ENCODE assay signal across 17 cellular contexts in genomic region chr1:34770891-34771508, GRCh38. TPM values are rescaled to one million over a fixed set of nuclear protein-coding genes. Genes with fewer than 3 reads are reported as not detected.
DNase-seq lines count a peak whose midpoint lies in the region; ATAC-seq, FAIRE-seq and TF ChIP-seq lines count a peak whose summit lies in the region.
"Had no signal": no experiment of that assay in that cellular context is flagged by ENCODE, and none has a peak within 500 bp of the region (broad histone marks: within the 10 kb centered on the region; RNA-seq: fewer than 3 reads in every experiment).

No MANE protein-coding gene starts in this region.

- RAD21 ChIA-PET in GM12878 (lab: Charles Lee; ENCODE audit: unreplicated experiment) = no interaction called here

- in situ Hi-C loops in GM12878 (cut with MboI) = no loop called here

- no peak for ATAC-seq in GM12878
- peak; percentile 21 for ATAC-seq in stimulated activated effector memory CD8-positive, alpha-beta T cell treated with anti-CD3 and anti-CD28 coated beads, Interleukin-12 subunit alpha, Interleukin-12 subunit beta, amount 100 ng/mL, for 72 hours
- no peak for ATAC-seq in CD8-positive, alpha-beta T cell

- POLR2A ChIA-PET in GM12878 (lab: Charles Lee) = interaction anchor here (0.6 kb wide), 1 partner anchor 1816 kb away, joined by 3 read pairs; no protein-coding TSS in a partner anchor
- POLR2A ChIA-PET in CD8-positive, alpha-beta T cell (lab: Charles Lee) = no interaction called here

- peaks cover 2% of the 10 kb centered on the region for H3K27me3 Mint-ChIP-seq in CD8-positive, alpha-beta T cell (ENCODE audit: low read depth)
- H3K27me3 Mint-ChIP-seq: CD4-positive, CD25-positive, alpha-beta regulatory T cell had no signal

- no TSS peak for BruUV-seq in GM12878 (replicated peaks; lab: Mats Ljungman, UMichigan)

- no peak for FAIRE-seq in GM12878 (lab: Jason Lieb, UNC)
- FAIRE-seq: HTR-8/SVneo had no signal

- H4K20me1 ChIP-seq in GM12878 (ENCODE audit: control insufficient read depth, insufficient read depth) = no peaks in the 10 kb centered on the region

- no peaks in the 10 kb centered on the region for H3K9me3 Mint-ChIP-seq in stimulated activated effector memory CD8-positive, alpha-beta T cell treated with anti-CD3 and anti-CD28 coated beads, Interleukin-12 subunit alpha, Interleukin-12 subunit beta, amount 100 ng/mL, for 72 hours
- no peaks in the 10 kb centered on the region for H3K9me3 Mint-ChIP-seq in CD8-positive, alpha-beta T cell

- no peak overlapping the region for H3K4me2 ChIP-seq in GM12878 (ENCODE audit: control insufficient read depth, insufficient read depth)

- no peaks in the 10 kb centered on the region for H3K9me3 ChIP-seq in GM12878 (replicated peaks; ENCODE audit: control insufficient read depth, insufficient read depth, low read length)
- no peaks in the 10 kb centered on the region for H3K9me3 ChIP-seq in CD8-positive, alpha-beta T cell (ENCODE audit: low read length)

- WGBS in GM12878 (ENCODE audit: insufficient coverage, insufficient replicate concordance, low lambda C conversion rate, missing lambda C conversion rate) = 43% methylated on average over 5 of the region's 5 CpGs

- no peak overlapping the region for H2AFZ ChIP-seq in GM12878 (ENCODE audit: control insufficient read depth, low read depth, low read length)

- H3K27me3 ChIP-seq in GM12878 (replicated peaks in 1 of 2; ENCODE audit: control insufficient read depth in 2 of 2, insufficient read depth in 2 of 2, low read length in 1 of 2) = no peaks in the 10 kb centered on the region; a peak in 1 of 4 replicates
- H3K27me3 ChIP-seq in CD8-positive, alpha-beta T cell (ENCODE audit: insufficient read depth, low read length) = no peaks in the 10 kb centered on the region

- no peak overlapping the region for H3K4me3 Mint-ChIP-seq in stimulated activated effector memory CD8-positive, alpha-beta T cell treated with anti-CD3 and anti-CD28 coated beads, Interleukin-12 subunit alpha, Interleukin-12 subunit beta, amount 100 ng/mL, for 72 hours
- no peak overlapping the region for H3K4me3 Mint-ChIP-seq in CD8-positive, alpha-beta T cell
- H3K4me3 Mint-ChIP-seq: CD4-positive, CD25-positive, alpha-beta regulatory T cell had no signal

- H3K36me3 ChIP-seq in GM12878 (ENCODE audit: control insufficient read depth in 2 of 2, insufficient read depth in 2 of 2, low read length in 1 of 2) = no peaks in the 10 kb centered on the region
- no peaks in the 10 kb centered on the region for H3K36me3 ChIP-seq in CD8-positive, alpha-beta T cell (ENCODE audit: insufficient read depth, low read length)

- H3K4me1 Mint-ChIP-seq in stimulated activated effector memory CD8-positive, alpha-beta T cell treated with anti-CD3 and anti-CD28 coated beads, Interleukin-12 subunit alpha, Interleukin-12 subunit beta, amount 100 ng/mL, for 72 hours = no peaks in the 10 kb centered on the region
- H3K4me1 Mint-ChIP-seq in CD8-positive, alpha-beta T cell (ENCODE audit: low read depth) = no peaks in the 10 kb centered on the region
- H3K4me1 Mint-ChIP-seq: CD4-positive, CD25-positive, alpha-beta regulatory T cell had no signal

- no peak overlapping the region for H3K27ac Mint-ChIP-seq in stimulated activated effector memory CD8-positive, alpha-beta T cell treated with anti-CD3 and anti-CD28 coated beads, Interleukin-12 subunit alpha, Interleukin-12 subunit beta, amount 100 ng/mL, for 72 hours
- no peak overlapping the region for H3K27ac Mint-ChIP-seq in CD8-positive, alpha-beta T cell
- H3K27ac Mint-ChIP-seq: CD4-positive, CD25-positive, alpha-beta regulatory T cell had no signal

- TF ChIP-seq CTCF in GM12878 (IDR thresholded peaks at IDR 0.05 in 2 of 3, conservative IDR thresholded peaks at IDR 0.05 in 1 of 3; ENCODE audit: control insufficient read depth in 2 of 3, extremely low read depth in 1 of 3, insufficient read depth in 1 of 3, low read depth in 3 of 3, low read length in 3 of 3) = no peak
- TF ChIP-seq CTCF in CD8-positive, alpha-beta T cell (IDR thresholded peaks at IDR 0.05) = no peak

- H3K9ac ChIP-seq in GM12878 (ENCODE audit: control insufficient read depth, insufficient read depth, low read length) = no peak overlapping the region

- intact Hi-C loops in GM12878 (cut with micrococcal nuclease; ENCODE audit: unreplicated experiment) = no loop called here
- intact Hi-C loops in CD8-positive, alpha-beta T cell (cut with DNase I, micrococcal nuclease) = no loop called here

- no peak for TF ChIP-seq RAD21 in GM12878 (IDR thresholded peaks at IDR 0.05; ENCODE audit: insufficient read depth, low read depth, low read length)

- no peaks in the 10 kb centered on the region for H3K36me3 Mint-ChIP-seq in stimulated activated effector memory CD8-positive, alpha-beta T cell treated with anti-CD3 and anti-CD28 coated beads, Interleukin-12 subunit alpha, Interleukin-12 subunit beta, amount 100 ng/mL, for 72 hours
- H3K36me3 Mint-ChIP-seq in CD8-positive, alpha-beta T cell = no peaks in the 10 kb centered on the region
- H3K36me3 Mint-ChIP-seq: CD4-positive, CD25-positive, alpha-beta regulatory T cell had no signal

- peak; percentile 29 for DNase-seq in CD1c-positive myeloid dendritic cell (ENCODE audit: extremely low spot score)
- DNase-seq in GM12878 (ENCODE audit: low read depth, low spot score) = no peak
- peak; percentile 42 for DNase-seq in inferior parietal cortex (ENCODE audit: extremely low spot score)
- DNase-seq in stimulated activated effector memory CD8-positive, alpha-beta T cell treated with anti-CD3 and anti-CD28 coated beads, Interleukin-12 subunit alpha, Interleukin-12 subunit beta, amount 100 ng/mL, for 72 hours (ENCODE audit: low spot score in 2 of 2) = no peak
- DNase-seq in AG08396 (ENCODE audit: low spot score) = no peak
- no peak for DNase-seq in DMS114 treated with DMSO at 0.1 percent for 48 hours (lab: John Stamatoyannopoulos, UW; ENCODE audit: unreplicated experiment)
- no peak for DNase-seq in CD8-positive, alpha-beta T cell
- DNase-seq: AML-193; CD4-positive, CD25-positive, alpha-beta regulatory T cell; MV-4-11; NCI-H1417; NCI-H2029; NCI-H2171 treated with DMSO at 0.1 percent for 48 hours; NCI-H446 treated with DMSO at 0.1 percent for 48 hours; NCI-H748 treated with DMSO at 0.1 percent for 48 hours had no signal

- CTCF ChIA-PET in GM12878 (lab: Yijun Ruan, JAX) = interaction anchor here (1.0 kb wide), 1 partner anchor 8 kb away, joined by 3 read pairs; no protein-coding TSS in a partner anchor
- CTCF ChIA-PET in CD8-positive, alpha-beta T cell (lab: Charles Lee) = interaction anchor here (2.2 kb wide), 1 partner anchor 16 kb away, joined by 6 read pairs; no protein-coding TSS in a partner anchor

- no peaks in the 10 kb centered on the region for H3K4me1 ChIP-seq in GM12878 (ENCODE audit: control insufficient read depth, insufficient read depth, low read length)
- H3K4me1 ChIP-seq in CD8-positive, alpha-beta T cell (ENCODE audit: insufficient read depth, low read length) = no peaks in the 10 kb centered on the region

- no peak overlapping the region for H3K4me3 ChIP-seq in GM12878
- H3K4me3 ChIP-seq in CD8-positive, alpha-beta T cell (ENCODE audit: low read depth, low read length) = no peak overlapping the region

- H3K79me2 ChIP-seq in GM12878 (ENCODE audit: control insufficient read depth, insufficient read depth, low read length) = no peaks in the 10 kb centered on the region

- SMC1A ChIA-PET in GM12878 (lab: Charles Lee; ENCODE audit: uncharacterized antibody, unreplicated experiment) = no interaction called here

- H3K27ac ChIP-seq in GM12878 (ENCODE audit: control insufficient read depth, insufficient read depth) = no peak overlapping the region
- no peak overlapping the region for H3K27ac ChIP-seq in CD8-positive, alpha-beta T cell (ENCODE audit: low read depth, low read length)
- H3K27ac ChIP-seq: HL-60 had no signal

- no peak for TF ChIP-seq EP300 in GM12878 (IDR thresholded peaks at IDR 0.05; ENCODE audit: borderline replicate concordance in 1 of 2, control insufficient read depth in 1 of 2, low read depth in 2 of 2, low read length in 2 of 2)

- TF ChIP-seq POLR2A in GM12878 (IDR thresholded peaks at IDR 0.05; ENCODE audit: low read depth, low read length) = no peak

RNA-seq across cellular contexts. Expression of gene GJB3, which starts 10.0 kb away (rescaled TPM):
- total RNA-seq in GM12878 (2013; cell fraction: nucleolus; rRNA removed) = not detected in 2 replicates
- total RNA-seq in GM12878 (2014; rRNA removed) (not detected in 2 replicates), GM12878 (2014; rRNA removed; fragmentation: Illumina TruSeq; extraction: Trizol) (not detected in 2 replicates), GM12878 (2021) (not detected in 2 replicates)
- not detected for polyA plus RNA-seq in GM12878 (2011; ENCODE audit: low read depth)
- polyA plus RNA-seq in GM12878 (2011; rRNA removed) (not detected in 2 replicates), GM12878 (2014; fragmentation: Illumina TruSeq; extraction: Trizol) (not detected in 2 replicates), GM12878 (2014; fragmentation: Nextera tagmentation; extraction: Ambion mirVana) (not detected), GM12878 (2014; rRNA removed) (not detected in 2 replicates), GM12878 (2016; fragmentation: Nextera tagmentation; extraction: Ambion mirVana) (not detected)
- polyA plus RNA-seq in GM12878 (2011; cell fraction: cytosol; rRNA removed) = not detected in 2 replicates
- not detected in 2 replicates for polyA plus RNA-seq in GM12878 (2011; cell fraction: nucleus; rRNA removed)
- polyA plus RNA-seq in GM12878 (2012) = not detected in 2 replicates
- not detected in 2 replicates for polyA minus RNA-seq in GM12878 (2011; rRNA and poly(A)+ RNA removed)
- 0.52 TPM in 1 of 2 replicates, not detected in the other for polyA minus RNA-seq in GM12878 (2011; cell fraction: cytosol; rRNA and poly(A)+ RNA removed)
- not detected in 2 replicates for polyA minus RNA-seq in GM12878 (2011; cell fraction: nucleus; rRNA and poly(A)+ RNA removed)
- not detected for total RNA-seq in CD8-positive, alpha-beta T cell
- total RNA-seq: CD4-positive, CD25-positive, alpha-beta regulatory T cell had no signal
- polyA plus RNA-seq: CD4-positive, CD25-positive, alpha-beta regulatory T cell had no signal

RNA-seq across cellular contexts. Expression of gene GJB4, which starts 11.5 kb away (rescaled TPM):
- not detected in 2 replicates for total RNA-seq in GM12878 (2013; cell fraction: nucleolus; rRNA removed)
- total RNA-seq in GM12878 (2014; rRNA removed) = not detected in 2 replicates
- not detected in 2 replicates for total RNA-seq in GM12878 (2014; rRNA removed; fragmentation: Illumina TruSeq; extraction: Trizol)
- not detected in 2 replicates for total RNA-seq in GM12878 (2021)
- polyA plus RNA-seq in GM12878 (2011; ENCODE audit: low read depth) = not detected
- polyA plus RNA-seq in GM12878 (2011; rRNA removed) = not detected in 2 replicates
- not detected in 2 replicates for polyA plus RNA-seq in GM12878 (2011; cell fraction: cytosol; rRNA removed)
- not detected in 2 replicates for polyA plus RNA-seq in GM12878 (2011; cell fraction: nucleus; rRNA removed)
- 0.03 TPM in 1 of 2 replicates, not detected in the other for polyA plus RNA-seq in GM12878 (2012)
- polyA plus RNA-seq in GM12878 (2014; fragmentation: Illumina TruSeq; extraction: Trizol) = not detected in 2 replicates
- not detected for polyA plus RNA-seq in GM12878 (2014; fragmentation: Nextera tagmentation; extraction: Ambion mirVana)
- not detected in 2 replicates for polyA plus RNA-seq in GM12878 (2014; rRNA removed)
- polyA plus RNA-seq in GM12878 (2016; fragmentation: Nextera tagmentation; extraction: Ambion mirVana) = not detected
- polyA minus RNA-seq in GM12878 (2011; rRNA and poly(A)+ RNA removed) = not detected in 2 replicates
- not detected in 2 replicates for polyA minus RNA-seq in GM12878 (2011; cell fraction: cytosol; rRNA and poly(A)+ RNA removed)
- polyA minus RNA-seq in GM12878 (2011; cell fraction: nucleus; rRNA and poly(A)+ RNA removed) = not detected in 2 replicates
- total RNA-seq in CD8-positive, alpha-beta T cell = not detected
- total RNA-seq: CD4-positive, CD25-positive, alpha-beta regulatory T cell had no signal
- polyA plus RNA-seq: CD4-positive, CD25-positive, alpha-beta regulatory T cell had no signal

RNA-seq across cellular contexts. Expression of gene GJB5, which starts 16.2 kb away (rescaled TPM):
- not detected in 2 replicates for total RNA-seq in GM12878 (2013; cell fraction: nucleolus; rRNA removed)
- total RNA-seq in GM12878 (2014; rRNA removed) (not detected in 2 replicates), GM12878 (2014; rRNA removed; fragmentation: Illumina TruSeq; extraction: Trizol) (not detected in 2 replicates), GM12878 (2021) (not detected in 2 replicates)
- not detected for polyA plus RNA-seq in GM12878 (2011; ENCODE audit: low read depth)
- polyA plus RNA-seq in GM12878 (2011; rRNA removed) (not detected in 2 replicates), GM12878 (2014; fragmentation: Illumina TruSeq; extraction: Trizol) (not detected in 2 replicates), GM12878 (2014; fragmentation: Nextera tagmentation; extraction: Ambion mirVana) (not detected), GM12878 (2014; rRNA removed) (not detected in 2 replicates), GM12878 (2016; fragmentation: Nextera tagmentation; extraction: Ambion mirVana) (not detected)
- polyA plus RNA-seq in GM12878 (2011; cell fraction: cytosol; rRNA removed) = 0.07 TPM in 1 of 2 replicates, not detected in the other
- polyA plus RNA-seq in GM12878 (2011; cell fraction: nucleus; rRNA removed) = not detected in 2 replicates
- polyA plus RNA-seq in GM12878 (2012) = not detected in 2 replicates
- polyA minus RNA-seq in GM12878 (2011; rRNA and poly(A)+ RNA removed) = 0.22 TPM in 1 of 2 replicates, not detected in the other
- polyA minus RNA-seq in GM12878 (2011; cell fraction: cytosol; rRNA and poly(A)+ RNA removed) = not detected in 2 replicates
- polyA minus RNA-seq in GM12878 (2011; cell fraction: nucleus; rRNA and poly(A)+ RNA removed) = not detected in 2 replicates
- not detected for total RNA-seq in CD8-positive, alpha-beta T cell
- total RNA-seq: CD4-positive, CD25-positive, alpha-beta regulatory T cell had no signal

RNA-seq across cellular contexts. Expression of gene GJA4, which starts 21.8 kb away (rescaled TPM):
- total RNA-seq in GM12878 (2013; cell fraction: nucleolus; rRNA removed) = not detected in 2 replicates
- total RNA-seq in GM12878 (2014; rRNA removed) = 0.11 TPM in 1 of 2 replicates, not detected in the other
- 0.14 TPM in 1 of 2 replicates, not detected in the other for total RNA-seq in GM12878 (2014; rRNA removed; fragmentation: Illumina TruSeq; extraction: Trizol)
- total RNA-seq in GM12878 (2021) = 0.13 and 0.18 TPM in 2 replicates
- polyA plus RNA-seq in GM12878 (2011; ENCODE audit: low read depth) = not detected
- not detected in 2 replicates for polyA plus RNA-seq in GM12878 (2011; rRNA removed)
- polyA plus RNA-seq in GM12878 (2011; cell fraction: cytosol; rRNA removed) = not detected in 2 replicates
- polyA plus RNA-seq in GM12878 (2011; cell fraction: nucleus; rRNA removed) = not detected in 2 replicates
- 0.13 and 0.15 TPM in 2 replicates for polyA plus RNA-seq in GM12878 (2012)
- polyA plus RNA-seq in GM12878 (2014; fragmentation: Illumina TruSeq; extraction: Trizol) = 0.09 TPM in 1 of 2 replicates, not detected in the other
- not detected for polyA plus RNA-seq in GM12878 (2014; fragmentation: Nextera tagmentation; extraction: Ambion mirVana)
- polyA plus RNA-seq in GM12878 (2014; rRNA removed) = 0.19 TPM in 1 of 2 replicates, not detected in the other
- not detected for polyA plus RNA-seq in GM12878 (2016; fragmentation: Nextera tagmentation; extraction: Ambion mirVana)
- polyA minus RNA-seq in GM12878 (2011; rRNA and poly(A)+ RNA removed) = not detected in 2 replicates
- polyA minus RNA-seq in GM12878 (2011; cell fraction: cytosol; rRNA and poly(A)+ RNA removed) = not detected in 2 replicates
- not detected in 2 replicates for polyA minus RNA-seq in GM12878 (2011; cell fraction: nucleus; rRNA and poly(A)+ RNA removed)
- not detected for total RNA-seq in CD8-positive, alpha-beta T cell
- total RNA-seq: CD4-positive, CD25-positive, alpha-beta regulatory T cell had no signal
- polyA plus RNA-seq: CD4-positive, CD25-positive, alpha-beta regulatory T cell had no signal

Comparison
In these comparisons a context has a peak if more than half of its experiments do, and no peak if none do; other contexts are left out.
1. DNase-seq: peak in CD1c-positive myeloid dendritic cell (single experiment) and inferior parietal cortex (single experiment); none in GM12878 (single experiment), stimulated activated effector memory CD8-positive, alpha-beta T cell treated with anti-CD3 and anti-CD28 coated beads, Interleukin-12 subunit alpha, Interleukin-12 subunit beta, amount 100 ng/mL, for 72 hours (0 of 2), AG08396 (single experiment), DMS114 treated with DMSO at 0.1 percent for 48 hours (single experiment) and CD8-positive, alpha-beta T cell (0 of 7).